In genomic region chr9:7828344-7828743, GRCh38 we compare ENCODE assay signal across 17 cellular contexts.
"Had no signal": no experiment of that assay in that cellular context is flagged by ENCODE, and none has a peak within 500 bp of the region (broad histone marks: within the 10 kb centered on the region; RNA-seq: fewer than 3 reads in every experiment).

No MANE protein-coding gene starts in this region.

- DNase-seq: activated CD4-positive, alpha-beta memory T cell treated with anti-CD3 and anti-CD28 coated beads for 36 hours; activated effector memory CD4-positive, alpha-beta T cell treated with anti-CD3 and anti-CD28 coated beads, Interleukin-2, amount 50 U/mL, for 16 hours; activated naive CD8-positive, alpha-beta T cell treated with anti-CD3 and anti-CD28 coated beads for 36 hours; activated T-cell treated with anti-CD3 and anti-CD28 coated beads, Interleukin-2, amount 50 U/mL, for 4 hours; anterior cingulate cortex; colonic mucosa; effector CD4-positive, alpha-beta T cell; gastrocnemius medialis; nephron progenitor cell; psoas muscle; stimulated activated CD4-positive, alpha-beta T cell treated with anti-CD3 and anti-CD28 coated beads, Interleukin-4, amount 100 ng/mL, for 1 hour; stimulated activated naive CD8-positive, alpha-beta T cell treated with anti-CD3 and anti-CD28 coated beads, Interleukin-15, amount 100 ng/mL, for 72 hours had no signal

- ATAC-seq: activated T-cell treated with anti-CD3 and anti-CD28 coated beads, Interleukin-2, amount 50 U/mL, for 4 hours; gastrocnemius medialis; psoas muscle; stimulated activated naive CD8-positive, alpha-beta T cell treated with anti-CD3 and anti-CD28 coated beads, Interleukin-15, amount 100 ng/mL, for 72 hours had no signal

- FAIRE-seq: endothelial cell of umbilical vein, keratinocyte, urothelium cell line had no signal

- H3K4me3 ChIP-seq: cardiac muscle cell, colonic mucosa, gastrocnemius medialis, psoas muscle, thoracic aorta had no signal
